ENCODE assay signal across 38 cellular contexts in genomic region chr1:89640440-89640839, GRCh38. TPM values are rescaled to one million over a fixed set of nuclear protein-coding genes. Genes with fewer than 3 reads are reported as not detected.
DNase-seq lines count a peak whose midpoint lies in the region; FAIRE-seq and TF ChIP-seq lines count a peak whose summit lies in the region.
"Had no signal": no experiment of that assay in that cellular context is flagged by ENCODE, and none has a peak within 500 bp of the region (broad histone marks: within the 10 kb centered on the region; RNA-seq: fewer than 3 reads in every experiment).

No MANE protein-coding gene starts in this region.

- DNase-seq in activated naive CD4-positive, alpha-beta T cell (lab: John Stamatoyannopoulos, UW), result no peak
- peak; percentile 38 for DNase-seq in NB4 (ENCODE audit: low read depth)
- DNase-seq in astrocyte (ENCODE audit: low read depth), result peak; percentile 14
- DNase-seq in chondrocyte (ENCODE audit: low spot score), result no peak
- no peak for DNase-seq in COR-L47 (lab: John Stamatoyannopoulos, UW)
- DNase-seq in hepatic stellate cell (ENCODE audit: low spot score), result no peak
- DNase-seq: ACHN; activated CD4-positive, alpha-beta T cell treated with anti-CD3 and anti-CD28 coated beads, Interleukin-2, amount 10 ng/mL, durations not matched to agents 24 days and 14 days; activated CD8-positive, alpha-beta memory T cell treated with anti-CD3 and anti-CD28 coated beads, Interleukin-2, amount 10 ng/mL, durations not matched to agents 7 days and 5 days; activated naive CD4-positive, alpha-beta T cell treated with anti-CD3 and anti-CD28 coated beads, Interleukin-2, amount 10 ng/mL, durations not matched to agents 7 days and 5 days; aorta; DMS153; foreskin keratinocyte; head of caudate nucleus; Karpas-422; kidney; left ventricle myocardium superior; mesendoderm; NCI-H1105 treated with DMSO at 0.1 percent for 48 hours; NCI-H187 treated with DMSO at 0.1 percent for 48 hours; NCI-H2171; NCI-H82; Peyer's patch; right lobe of liver; SHP77; stimulated activated CD4-positive, alpha-beta T cell treated with anti-CD3 and anti-CD28 coated beads, Interleukin-2, amount 100 ng/mL, for 48 hours; thyroid gland; uterus; WERI-Rb-1 had no signal

- H3K4me1 Mint-ChIP-seq in activated naive CD4-positive, alpha-beta T cell treated with anti-CD3 and anti-CD28 coated beads, Interleukin-2, amount 50 U/mL, for 24 hours, result peaks cover 86% of the 10 kb centered on the region
- H3K4me1 Mint-ChIP-seq in astrocyte (ENCODE audit: low read depth, unreplicated experiment), result peaks cover 3% of the 10 kb centered on the region
- peaks cover 7% of the 10 kb centered on the region for H3K4me1 Mint-ChIP-seq in chondrocyte (ENCODE audit: low read depth)

- FAIRE-seq in astrocyte (lab: Jason Lieb, UNC), result no peak
- FAIRE-seq: GM12892, kidney had no signal

- H3K27me3 Mint-ChIP-seq in activated naive CD4-positive, alpha-beta T cell treated with anti-CD3 and anti-CD28 coated beads, Interleukin-2, amount 50 U/mL, for 24 hours, result no peaks in the 10 kb centered on the region
- H3K27me3 Mint-ChIP-seq in astrocyte (ENCODE audit: low read depth, unreplicated experiment) (no peaks in the 10 kb centered on the region), chondrocyte (ENCODE audit: low read depth) (no peaks in the 10 kb centered on the region)
- H3K27me3 Mint-ChIP-seq: activated CD4-positive, alpha-beta T cell treated with anti-CD3 and anti-CD28 coated beads, Interleukin-2, amount 10 ng/mL, durations not matched to agents 24 days and 14 days; activated CD8-positive, alpha-beta memory T cell treated with anti-CD3 and anti-CD28 coated beads, Interleukin-2, amount 10 ng/mL, durations not matched to agents 7 days and 5 days; activated naive CD4-positive, alpha-beta T cell treated with anti-CD3 and anti-CD28 coated beads, Interleukin-2, amount 10 ng/mL, durations not matched to agents 7 days and 5 days; B cell had no signal

- H3K9me3 Mint-ChIP-seq in activated naive CD4-positive, alpha-beta T cell treated with anti-CD3 and anti-CD28 coated beads, Interleukin-2, amount 50 U/mL, for 24 hours, result peaks cover 6% of the 10 kb centered on the region
- H3K9me3 Mint-ChIP-seq in astrocyte (ENCODE audit: unreplicated experiment) (no peaks in the 10 kb centered on the region), chondrocyte (ENCODE audit: low read depth) (peaks cover 5% of the 10 kb centered on the region)

- peak overlapping the region; percentile 14 for H3K4me3 ChIP-seq in NB4 (ENCODE audit: low read depth, low read length)
- H3K4me3 ChIP-seq in astrocyte (ENCODE audit: insufficient read depth, low read depth, low read length), result no peak overlapping the region
- H3K4me3 ChIP-seq: cardiac muscle cell, HAP-1, Peyer's patch, prostate gland, right lobe of liver, thyroid gland, uterus had no signal

- H3K27ac ChIP-seq in astrocyte (ENCODE audit: low read depth, low read length), result no peak overlapping the region
- H3K27ac ChIP-seq: cardiac muscle cell, foreskin keratinocyte, neutrophil, Peyer's patch, prostate gland, right lobe of liver, thyroid gland, WERI-Rb-1 had no signal

- H2AFZ ChIP-seq in astrocyte (ENCODE audit: low read depth, low read length), result no peak overlapping the region

- H3K9ac ChIP-seq in astrocyte (ENCODE audit: low read length), result no peak overlapping the region

- no peaks in the 10 kb centered on the region for H3K9me3 ChIP-seq in astrocyte (ENCODE audit: insufficient read depth, low read depth, low read length)
- H3K9me3 ChIP-seq: HAP-1, neutrophil, Peyer's patch, prostate gland, right lobe of liver, thyroid gland, uterus had no signal

- no peak overlapping the region for H3K4me3 Mint-ChIP-seq in activated naive CD4-positive, alpha-beta T cell treated with anti-CD3 and anti-CD28 coated beads, Interleukin-2, amount 50 U/mL, for 24 hours
- H3K4me3 Mint-ChIP-seq in astrocyte (ENCODE audit: unreplicated experiment), result no peak overlapping the region
- H3K4me3 Mint-ChIP-seq in chondrocyte (ENCODE audit: unreplicated experiment), result no peak overlapping the region
- H3K4me3 Mint-ChIP-seq: activated CD4-positive, alpha-beta T cell treated with anti-CD3 and anti-CD28 coated beads, Interleukin-2, amount 10 ng/mL, durations not matched to agents 24 days and 14 days; activated CD8-positive, alpha-beta memory T cell treated with anti-CD3 and anti-CD28 coated beads, Interleukin-2, amount 10 ng/mL, durations not matched to agents 7 days and 5 days; activated naive CD4-positive, alpha-beta T cell treated with anti-CD3 and anti-CD28 coated beads, Interleukin-2, amount 10 ng/mL, durations not matched to agents 7 days and 5 days; activated T-helper 1 cell treated with anti-CD3 and anti-CD28 coated beads, Interleukin-12 subunit alpha, Interleukin-12 subunit beta, Interleukin-2, Interleukin-4 antibody, amounts not matched to agents 30 ng/mL and 10 ng/mL and 1 ng/mL, durations not matched to agents 14 hours and 24 hours and 36 hours; B cell; T-helper 2 cell treated with Interferon-gamma antibody and Interleukin-4, amounts not matched to agents 5 μg/mL and 100 μg/mL, for 36 hours had no signal

- H3K4me1 ChIP-seq in astrocyte (ENCODE audit: insufficient read depth, low read length), result peaks cover 12% of the 10 kb centered on the region
- H3K4me1 ChIP-seq: Peyer's patch, prostate gland, right lobe of liver, thyroid gland, uterus had no signal

- peaks cover 41% of the 10 kb centered on the region for H3K36me3 Mint-ChIP-seq in activated naive CD4-positive, alpha-beta T cell treated with anti-CD3 and anti-CD28 coated beads, Interleukin-2, amount 50 U/mL, for 24 hours
- H3K36me3 Mint-ChIP-seq in astrocyte (ENCODE audit: low read depth, unreplicated experiment) (no peaks in the 10 kb centered on the region), chondrocyte (ENCODE audit: low read depth) (peaks cover 3% of the 10 kb centered on the region)

- H3K36me3 ChIP-seq in astrocyte (ENCODE audit: insufficient read depth, low read length), result no peaks in the 10 kb centered on the region
- H3K36me3 ChIP-seq: cardiac muscle cell, HAP-1, neutrophil, Peyer's patch, prostate gland, right lobe of liver, thyroid gland, uterus, WERI-Rb-1 had no signal

- H3K27ac Mint-ChIP-seq in activated naive CD4-positive, alpha-beta T cell treated with anti-CD3 and anti-CD28 coated beads, Interleukin-2, amount 50 U/mL, for 24 hours, result peak overlapping the region; percentile 82
- no peak overlapping the region for H3K27ac Mint-ChIP-seq in astrocyte (ENCODE audit: unreplicated experiment)
- no peak overlapping the region for H3K27ac Mint-ChIP-seq in chondrocyte (ENCODE audit: unreplicated experiment)
- H3K27ac Mint-ChIP-seq: activated CD4-positive, alpha-beta T cell treated with anti-CD3 and anti-CD28 coated beads, Interleukin-2, amount 10 ng/mL, durations not matched to agents 24 days and 14 days; activated CD8-positive, alpha-beta memory T cell treated with anti-CD3 and anti-CD28 coated beads, Interleukin-2, amount 10 ng/mL, durations not matched to agents 7 days and 5 days; activated naive CD4-positive, alpha-beta T cell treated with anti-CD3 and anti-CD28 coated beads, Interleukin-2, amount 10 ng/mL, durations not matched to agents 7 days and 5 days; activated T-helper 1 cell treated with anti-CD3 and anti-CD28 coated beads, Interleukin-12 subunit alpha, Interleukin-12 subunit beta, Interleukin-2, Interleukin-4 antibody, amounts not matched to agents 30 ng/mL and 10 ng/mL and 1 ng/mL, durations not matched to agents 14 hours and 24 hours and 36 hours; B cell; T-helper 2 cell treated with Interferon-gamma antibody and Interleukin-4, amounts not matched to agents 5 μg/mL and 100 μg/mL, for 36 hours had no signal

- no peak for TF ChIP-seq CTCF in NB4 (IDR thresholded peaks at IDR 0.05; ENCODE audit: low read depth, low read length)
- no peak for TF ChIP-seq CTCF in astrocyte (IDR thresholded peaks at IDR 0.05; ENCODE audit: insufficient read depth, low read depth, low read length)
- TF ChIP-seq CTCF in chondrocyte (IDR thresholded peaks at IDR 0.05), result no peak

- peaks cover 64% of the 10 kb centered on the region for H3K79me2 ChIP-seq in astrocyte (ENCODE audit: insufficient read depth, low read length)

- no peaks in the 10 kb centered on the region for H3K27me3 ChIP-seq in astrocyte (ENCODE audit: insufficient read depth, low read length)
- H3K27me3 ChIP-seq: foreskin keratinocyte, neutrophil, Peyer's patch, right lobe of liver, thyroid gland, uterus had no signal

- no peaks in the 10 kb centered on the region for H4K20me1 ChIP-seq in astrocyte (ENCODE audit: insufficient read depth, low read length)

- no peak for TF ChIP-seq POLR2A in NB4 (IDR thresholded peaks at IDR 0.05; ENCODE audit: extremely low read depth, insufficient read length)

- no peak overlapping the region for H3K4me2 ChIP-seq in astrocyte (ENCODE audit: low read length)

RNA-seq across cellular contexts. Expression of gene LRRC8C, which starts 7.5 kb away (rescaled TPM):
- 2.3 and 2.4 TPM in 2 replicates for total RNA-seq in astrocyte
- total RNA-seq in chondrocyte, result 2.3 to 2.6 TPM (median 2.3 TPM) in 3 replicates

Comparison
In these comparisons a context has a peak if more than half of its experiments do, and no peak if none do; other contexts are left out.
1. DNase-seq: peak in NB4 (single experiment) and astrocyte (single experiment); none in activated naive CD4-positive, alpha-beta T cell (0 of 4), chondrocyte (single experiment), COR-L47 (single experiment) and hepatic stellate cell (single experiment).